Comparison of ENCODE assay signal across 8 cellular contexts in genomic region chr1:21289127-21289526, GRCh38. TPM values are rescaled to one million over a fixed set of nuclear protein-coding genes. Genes with fewer than 3 reads are reported as not detected.
DNase-seq lines count a peak whose midpoint lies in the region; ATAC-seq and TF ChIP-seq lines count a peak whose summit lies in the region.

No MANE protein-coding gene starts in this region.

- peak overlapping the region; percentile 98 for H3K4me2 ChIP-seq in skeletal muscle satellite cell (ENCODE audit: low read length)

- H3K27ac Mint-ChIP-seq in activated CD4-positive, alpha-beta memory T cell treated with anti-CD3 and anti-CD28 coated beads for 36 hours: peak overlapping the region; percentile 92
- H3K27ac Mint-ChIP-seq in glutamatergic neuron (ENCODE audit: unreplicated experiment): no peak overlapping the region

- H3K36me3 ChIP-seq in skeletal muscle satellite cell (ENCODE audit: insufficient read depth, low read length): no peaks in the 10 kb centered on the region

- no peak for DNase-seq in GM12865 (ENCODE audit: low read depth)
- DNase-seq in activated CD4-positive, alpha-beta memory T cell treated with anti-CD3 and anti-CD28 coated beads for 36 hours: no peak
- no peak for DNase-seq in glutamatergic neuron
- no peak for DNase-seq in NCI-H82 treated with DMSO at 0.1 percent for 48 hours (lab: John Stamatoyannopoulos, UW; ENCODE audit: unreplicated experiment)
- DNase-seq in head of caudate nucleus: no peak

- POLR2A ChIA-PET in activated CD4-positive, alpha-beta memory T cell treated with anti-CD3 and anti-CD28 coated beads for 36 hours (lab: Charles Lee): no interaction called here

- H3K9ac ChIP-seq in skeletal muscle satellite cell (ENCODE audit: low read depth, low read length): peak overlapping the region; percentile 70

- H3K27me3 ChIP-seq in skeletal muscle satellite cell (ENCODE audit: control insufficient read depth, insufficient read depth, low read length): no peaks in the 10 kb centered on the region

- intact Hi-C loops in activated CD4-positive, alpha-beta memory T cell treated with anti-CD3 and anti-CD28 coated beads for 36 hours (cut with micrococcal nuclease): no loop called here
- intact Hi-C loops in head of caudate nucleus (cut with DNase I): no loop called here

- H3K9me3 ChIP-seq in skeletal muscle satellite cell (replicated peaks; ENCODE audit: low read length): no peaks in the 10 kb centered on the region

- H3K9me3 Mint-ChIP-seq in activated CD4-positive, alpha-beta memory T cell treated with anti-CD3 and anti-CD28 coated beads for 36 hours: no peaks in the 10 kb centered on the region
- peaks cover 4% of the 10 kb centered on the region for H3K9me3 Mint-ChIP-seq in glutamatergic neuron (ENCODE audit: unreplicated experiment)

- H3K27me3 Mint-ChIP-seq in activated CD4-positive, alpha-beta memory T cell treated with anti-CD3 and anti-CD28 coated beads for 36 hours: no peaks in the 10 kb centered on the region
- H3K27me3 Mint-ChIP-seq in glutamatergic neuron (ENCODE audit: unreplicated experiment): peaks cover 4% of the 10 kb centered on the region

- peaks cover 31% of the 10 kb centered on the region for H3K36me3 Mint-ChIP-seq in activated CD4-positive, alpha-beta memory T cell treated with anti-CD3 and anti-CD28 coated beads for 36 hours
- H3K36me3 Mint-ChIP-seq in glutamatergic neuron (ENCODE audit: unreplicated experiment): no peaks in the 10 kb centered on the region

- ATAC-seq in HG03354 (IDR thresholded peaks at IDR 0.05; ENCODE audit: poor library complexity, severe bottlenecking, unreplicated experiment) (no peak), GM21825 (IDR thresholded peaks at IDR 0.05; ENCODE audit: unreplicated experiment) (no peak)

- H3K4me1 ChIP-seq in skeletal muscle satellite cell (ENCODE audit: control insufficient read depth, insufficient read depth, low read length): peaks cover 14% of the 10 kb centered on the region

- H3K4me3 ChIP-seq in GM12865 (ENCODE audit: low read depth, low read length) (peak overlapping the region; percentile 39), skeletal muscle satellite cell (ENCODE audit: low read length) (peak overlapping the region; percentile 84)

- TF ChIP-seq CTCF in GM12865 (IDR thresholded peaks at IDR 0.05; ENCODE audit: insufficient read depth, low read depth, low read length, missing control alignments): no peak
- TF ChIP-seq CTCF in glutamatergic neuron (IDR thresholded peaks at IDR 0.05; ENCODE audit: partially characterized antibody, unreplicated experiment): no peak

- peak overlapping the region; percentile 90 for H3K4me3 Mint-ChIP-seq in activated CD4-positive, alpha-beta memory T cell treated with anti-CD3 and anti-CD28 coated beads for 36 hours
- H3K4me3 Mint-ChIP-seq in glutamatergic neuron (ENCODE audit: unreplicated experiment): peak overlapping the region; percentile 61

- peaks cover 56% of the 10 kb centered on the region for H3K4me1 Mint-ChIP-seq in activated CD4-positive, alpha-beta memory T cell treated with anti-CD3 and anti-CD28 coated beads for 36 hours (ENCODE audit: low read depth)
- peaks cover 19% of the 10 kb centered on the region for H3K4me1 Mint-ChIP-seq in glutamatergic neuron (ENCODE audit: low read depth, unreplicated experiment)

- CTCF ChIA-PET in activated CD4-positive, alpha-beta memory T cell treated with anti-CD3 and anti-CD28 coated beads for 36 hours (lab: Charles Lee): interaction anchor here (1.2 to 20.3 kb wide), 2 partner anchors 18 to 72 kb away, joined by 3 to 261 read pairs; no protein-coding TSS in a partner anchor

RNA-seq across cellular contexts. Expression of gene ECE1, which starts 1.1 kb away (rescaled TPM):
- 100 to 1,000 TPM; 137 to 144 TPM for total RNA-seq in activated CD4-positive, alpha-beta memory T cell treated with anti-CD3 and anti-CD28 coated beads for 36 hours
- 36.1 TPM for total RNA-seq in glutamatergic neuron (ENCODE audit: unreplicated experiment)
- total RNA-seq in skeletal muscle satellite cell (2012; rRNA removed): 40.4 and 63.6 TPM in 2 replicates
